In genomic region chr4:185396724-185397402, GRCh38 we compare ENCODE assay signal across 8 cellular contexts. TPM values are rescaled to one million over a fixed set of nuclear protein-coding genes. Genes with fewer than 3 reads are reported as not detected.
DNase-seq lines count a peak whose midpoint lies in the region; ATAC-seq and TF ChIP-seq lines count a peak whose summit lies in the region.

Gene ANKRD37 (plus strand): TSS chr4:185396841. CDS start chr4:185396924, 83 bp downstream.

- H3K27me3 ChIP-seq in CD8-positive, alpha-beta T cell (ENCODE audit: insufficient read depth, low read length) = no peaks in the 10 kb centered on the region
- no peaks in the 10 kb centered on the region for H3K27me3 ChIP-seq in PC-3 (ENCODE audit: low read length)
- H3K27me3 ChIP-seq in stomach smooth muscle (ENCODE audit: control insufficient read depth in 1 of 2, insufficient read depth in 2 of 2, low read length in 2 of 2) = no peaks in the 10 kb centered on the region

- CTCF ChIA-PET in CD8-positive, alpha-beta T cell (lab: Charles Lee) = interaction anchor here (1.8 kb wide), 1 partner anchor 28 kb away, joined by 5 read pairs; the partner anchor contains the start of gene UFSP2
- CTCF ChIA-PET in HEK293 (lab: Yijun Ruan, JAX) = interaction anchor here (1.3 kb wide), 1 partner anchor 201 kb away, joined by 3 read pairs; no protein-coding TSS in a partner anchor
- CTCF ChIA-PET in PC-3 (lab: Charles Lee) = interaction anchor here (1.7 kb wide), 1 partner anchor 91 kb away, joined by 5 read pairs; no protein-coding TSS in a partner anchor

- no peaks in the 10 kb centered on the region for H3K27me3 Mint-ChIP-seq in CD8-positive, alpha-beta T cell (ENCODE audit: low read depth)
- H3K27me3 Mint-ChIP-seq in chondrocyte (ENCODE audit: low read depth) = no peaks in the 10 kb centered on the region

- TF ChIP-seq CTCF in CD8-positive, alpha-beta T cell (IDR thresholded peaks at IDR 0.05) = no peak
- no peak for TF ChIP-seq CTCF in HEK293 (tag by site-specific recombination; IDR thresholded peaks at IDR 0.05)
- no peak for TF ChIP-seq CTCF in PC-3 (conservative IDR thresholded peaks at IDR 0.05; ENCODE audit: low read depth, low read length)
- TF ChIP-seq CTCF in chondrocyte (IDR thresholded peaks at IDR 0.05) = peak; percentile 35

- H3K4me3 ChIP-seq in CD8-positive, alpha-beta T cell (ENCODE audit: low read depth, low read length) = peak within 1 kb of the TSS; percentile 73
- H3K4me3 ChIP-seq in HEK293 (ENCODE audit: low read depth, low read length) (peak within 1 kb of the TSS; percentile 60), PC-3 (ENCODE audit: low read length) (peak within 1 kb of the TSS; percentile 82), stomach smooth muscle (ENCODE audit: low read length in 2 of 2) (peak within 1 kb of the TSS; percentile 75 to 85)

- H3K27ac ChIP-seq in CD8-positive, alpha-beta T cell (ENCODE audit: low read depth, low read length) = peak within 1 kb of the TSS; percentile 98
- H3K27ac ChIP-seq in HEK293 (ENCODE audit: extremely low read depth, low read depth, low read length) (peak within 1 kb of the TSS; percentile 81), PC-3 (ENCODE audit: low read length) (peak within 1 kb of the TSS; percentile 95), stomach smooth muscle (ENCODE audit: low read length) (peak within 1 kb of the TSS; percentile 94)

- H3K9me3 Mint-ChIP-seq in CD8-positive, alpha-beta T cell = no peaks in the 10 kb centered on the region
- H3K9me3 Mint-ChIP-seq in chondrocyte (ENCODE audit: low read depth) = no peaks in the 10 kb centered on the region

- H3K4me1 ChIP-seq in CD8-positive, alpha-beta T cell (ENCODE audit: insufficient read depth, low read length) = peaks cover 16% of the 10 kb centered on the region
- H3K4me1 ChIP-seq in HEK293 (ENCODE audit: control insufficient read depth, insufficient read depth, low read length) (peaks cover 4% of the 10 kb centered on the region; the same call in 1 of the 2 replicates), PC-3 (ENCODE audit: insufficient read depth, low read length) (peaks cover 26% of the 10 kb centered on the region), stomach smooth muscle (ENCODE audit: control insufficient read depth, insufficient read depth, low read length) (peaks cover 10% of the 10 kb centered on the region)

- H3F3A ChIP-seq in PC-3 (ENCODE audit: low read length, unreplicated experiment) = no peaks in the 10 kb centered on the region

- intact Hi-C loops in CD8-positive, alpha-beta T cell (cut with DNase I, micrococcal nuclease) = loop anchor here (1.0 to 10.0 kb wide), 13 partner anchors 28 to 1952 kb away; partner anchors contain the start of genes CCDC110 (in 2 of the 2), CDKN2AIP (in 2 of the 2), CENPU (in 2 of the 2) and UFSP2 (in 2 of the 2)
- intact Hi-C loops in PC-3 (cut with micrococcal nuclease) = loop anchor here (1.0 to 5.0 kb wide), 3 partner anchors 28 to 195 kb away; partner anchors contain the start of genes CFAP97 and UFSP2

- H3K9ac ChIP-seq in PC-3 (ENCODE audit: low read length) = peak within 1 kb of the TSS; percentile 89
- H3K9ac ChIP-seq in stomach smooth muscle (ENCODE audit: low read length in 2 of 2) = peak within 1 kb of the TSS; percentile 80 to 89

- peak in 1 of 7 experiments; percentile 19 for DNase-seq in CD8-positive, alpha-beta T cell
- peak; percentile 48 for DNase-seq in PC-3
- no peak for DNase-seq in chondrocyte (ENCODE audit: low spot score)
- peak; percentile 78 for DNase-seq in left lobe of liver (ENCODE audit: low spot score)
- DNase-seq in stimulated activated CD4-positive, alpha-beta T cell treated with anti-CD3 and anti-CD28 coated beads, Interleukin-4, amount 100 ng/mL, for 4 hours = no peak
- DNase-seq in dedifferentiated amniotic fluid mesenchymal stem cell (ENCODE audit: extremely low spot score) = no peak

- peak within 1 kb of the TSS; percentile 96 for H3K4me2 ChIP-seq in PC-3 (ENCODE audit: low read length)

- ATAC-seq in CD8-positive, alpha-beta T cell = no peak
- ATAC-seq in PC-3 (peak; percentile 25), left lobe of liver (peak; percentile 58)

- POLR2A ChIA-PET in CD8-positive, alpha-beta T cell (lab: Charles Lee) = interaction anchor here (0.6 to 5.4 kb wide), 13 partner anchors 9 to 794 kb away, joined by 3 to 27 read pairs (median 4); partner anchors contain the start of genes CYP4V2, SLC25A4, SNX25 and UFSP2
- POLR2A ChIA-PET in HEK293 (lab: Yijun Ruan, JAX) (interaction anchor here (0.6 to 1.3 kb wide), 4 partner anchors 8 to 254 kb away, joined by 3 to 4 read pairs (median 3); partner anchors contain the start of gene SLC25A4), PC-3 (lab: Charles Lee; ENCODE audit: unreplicated experiment) (interaction anchor here (0.5 to 1.6 kb wide), 6 partner anchors 29 to 908 kb away, joined by 3 to 12 read pairs (median 3); no protein-coding TSS in a partner anchor)

- H3K9me3 ChIP-seq in CD8-positive, alpha-beta T cell (ENCODE audit: low read length) = no peaks in the 10 kb centered on the region
- no peaks in the 10 kb centered on the region for H3K9me3 ChIP-seq in HEK293 (ENCODE audit: control insufficient read depth, insufficient read depth, low read depth, low read length)
- H3K9me3 ChIP-seq in PC-3 (ENCODE audit: low read length) = no peaks in the 10 kb centered on the region
- no peaks in the 10 kb centered on the region for H3K9me3 ChIP-seq in stomach smooth muscle (ENCODE audit: control insufficient read depth in 2 of 2, low read length in 2 of 2)

- H4K20me1 ChIP-seq in PC-3 (ENCODE audit: low read length) = no peaks in the 10 kb centered on the region

- H3K36me3 ChIP-seq in CD8-positive, alpha-beta T cell (ENCODE audit: insufficient read depth, low read length) = no peaks in the 10 kb centered on the region
- H3K36me3 ChIP-seq in HEK293 (ENCODE audit: control insufficient read depth in 2 of 2, insufficient read depth in 1 of 2, low read length in 2 of 2) (peaks cover 0 to 32% of the 10 kb centered on the region in 2 experiments; a peak in 2 of 3 replicates), PC-3 (ENCODE audit: low read depth, low read length) (peaks cover 8% of the 10 kb centered on the region; the same call in 1 of the 2 replicates), stomach smooth muscle (ENCODE audit: control insufficient read depth in 2 of 2, insufficient read depth in 2 of 2, low read length in 2 of 2) (peaks cover 7 to 15% of the 10 kb centered on the region in 2 donors)

- H2AFZ ChIP-seq in PC-3 (ENCODE audit: low read length) = peak within 1 kb of the TSS; percentile 87

- H3K36me3 Mint-ChIP-seq in CD8-positive, alpha-beta T cell = peaks cover 25% of the 10 kb centered on the region
- H3K36me3 Mint-ChIP-seq in chondrocyte (ENCODE audit: low read depth) = peaks cover 13% of the 10 kb centered on the region

- H3K9me2 ChIP-seq in PC-3 (replicated peaks; ENCODE audit: low read length) = no peaks in the 10 kb centered on the region

- H3K79me2 ChIP-seq in PC-3 (ENCODE audit: low read length) = no peaks in the 10 kb centered on the region

- peaks cover 20% of the 10 kb centered on the region for H3K4me1 Mint-ChIP-seq in CD8-positive, alpha-beta T cell (ENCODE audit: low read depth)
- peaks cover 61% of the 10 kb centered on the region for H3K4me1 Mint-ChIP-seq in chondrocyte (ENCODE audit: low read depth)

- peak within 1 kb of the TSS; percentile 99 for H3K27ac Mint-ChIP-seq in CD8-positive, alpha-beta T cell
- H3K27ac Mint-ChIP-seq in chondrocyte (ENCODE audit: unreplicated experiment) = peak within 1 kb of the TSS; percentile 94

- peak within 1 kb of the TSS; percentile 95 for H3K4me3 Mint-ChIP-seq in CD8-positive, alpha-beta T cell
- peak within 1 kb of the TSS; percentile 92 for H3K4me3 Mint-ChIP-seq in chondrocyte (ENCODE audit: unreplicated experiment)

- TSS peak; percentile 75 for BruUV-seq in PC-3 (replicated peaks; lab: Mats Ljungman, UMichigan)

TF ChIP-seq in HEK293, 187 proteins besides CTCF, POLR2A, EP300 and RAD21 (continues in another document):
- TF ChIP-seq ZNF391 (tag by site-specific recombination; IDR thresholded peaks at IDR 0.05; ENCODE audit: borderline replicate concordance, low read depth) (no peak), ZNF704 (tag by site-specific recombination; IDR thresholded peaks at IDR 0.05) (no peak), ZNF157 (tag by site-specific recombination; IDR thresholded peaks at IDR 0.05) (no peak), ZNF280C (tag by site-specific recombination; IDR thresholded peaks at IDR 0.05) (no peak)

RNA-seq across cellular contexts. Expression of gene ANKRD37, which starts in this region (rescaled TPM):
- 10 to 100 TPM; 15.0 to 15.9 TPM for total RNA-seq in CD8-positive, alpha-beta T cell
- total RNA-seq in PC-3 (2014; rRNA removed) = 11.2 and 18.7 TPM in 2 replicates
- total RNA-seq in chondrocyte = 8.6 to 18.3 TPM (median 16.7 TPM) in 3 replicates
- 5.7 TPM for total RNA-seq in left lobe of liver

Comparison
In these comparisons a context has a peak if more than half of its experiments do, and no peak if none do; other contexts are left out.
1. DNase-seq: peak in PC-3 (single experiment) and left lobe of liver (single experiment); none in chondrocyte (single experiment), stimulated activated CD4-positive, alpha-beta T cell treated with anti-CD3 and anti-CD28 coated beads, Interleukin-4, amount 100 ng/mL, for 4 hours (0 of 2) and dedifferentiated amniotic fluid mesenchymal stem cell (single experiment).
2. Peak in every context shown above with its lines, with median percentiles within 50 percentile points of each other: H3K27ac ChIP-seq and H3K4me3 ChIP-seq.